8 cellular contexts compared by ENCODE assay signal in genomic region chr2:98608962-98609604, GRCh38. TPM values are rescaled to one million over a fixed set of nuclear protein-coding genes. Genes with fewer than 3 reads are reported as not detected.
DNase-seq lines count a peak whose midpoint lies in the region; ATAC-seq, FAIRE-seq and TF ChIP-seq lines count a peak whose summit lies in the region.

No MANE protein-coding gene starts in this region.

- H4K5ac ChIP-seq in IMR-90 (ENCODE audit: low read depth, low read length) = peak overlapping the region; percentile 73

- TF ChIP-seq POLR2A in IMR-90 (IDR thresholded peaks at IDR 0.05; ENCODE audit: low read depth, low read length) = no peak; the same call in 1 of the 2 replicates
- no peak for TF ChIP-seq POLR2A in gastrocnemius medialis (IDR thresholded peaks at IDR 0.05)
- TF ChIP-seq POLR2A in GM12892 (IDR thresholded peaks at IDR 0.05; ENCODE audit: low read depth, low read length) = no peak

- no peaks in the 10 kb centered on the region for H3K9me2 ChIP-seq in hepatocyte (replicated peaks; ENCODE audit: insufficient read depth)

- peaks cover 58 to 76% of the 10 kb centered on the region in 2 experiments for H3K79me1 ChIP-seq in IMR-90 (ENCODE audit: low read depth in 1 of 2, low read length in 2 of 2)

- H2BK5ac ChIP-seq in IMR-90 (ENCODE audit: low read depth, low read length, poor library complexity, severe bottlenecking) = peak overlapping the region; percentile 82

- peak overlapping the region; percentile 95 for H3K4me2 ChIP-seq in IMR-90 (ENCODE audit: low read depth, low read length)
- peak overlapping the region; percentile 93 for H3K4me2 ChIP-seq in hepatocyte

- TF ChIP-seq RAD21 in IMR-90 (IDR thresholded peaks at IDR 0.05; ENCODE audit: low read length) = no peak

- intact Hi-C loops in IMR-90 (cut with micrococcal nuclease) (loop anchor here (2.0 to 10.0 kb wide), 2 partner anchors 164 to 196 kb away; partner anchors contain the start of gene INPP4A), gastrocnemius medialis (cut with DNase I; ENCODE audit: low total_unique reads) (loop anchor here (1.0 to 10.0 kb wide), 7 partner anchors 122 to 883 kb away; partner anchors contain the start of genes LIPT1, MGAT4A, MITD1 and MRPL30)

- H2BK20ac ChIP-seq in IMR-90 (ENCODE audit: low read depth, low read length) = no peak overlapping the region

- H2AK9ac ChIP-seq in IMR-90 (replicated peaks; ENCODE audit: low read depth, low read length, poor library complexity) = peak overlapping the region; percentile 93

- peak overlapping the region; percentile 93 for H3K9ac ChIP-seq in IMR-90 (ENCODE audit: low read depth, low read length)

- H3K79me2 ChIP-seq in hepatocyte = peaks cover 84% of the 10 kb centered on the region

- peak overlapping the region; percentile 85 for H4K91ac ChIP-seq in IMR-90 (ENCODE audit: insufficient read depth, low read depth, low read length)

- H3K4ac ChIP-seq in IMR-90 (ENCODE audit: low read depth, low read length) = peak overlapping the region; percentile 91

- peak overlapping the region; percentile 84 to 97 for H4K8ac ChIP-seq in IMR-90 (ENCODE audit: low read depth in 2 of 2, low read length in 2 of 2)

- peak overlapping the region; percentile 96 for H3K27ac ChIP-seq in IMR-90 (ENCODE audit: insufficient read depth, low read length)
- peak overlapping the region; percentile 99 for H3K27ac ChIP-seq in hepatocyte
- H3K27ac ChIP-seq in gastrocnemius medialis = peak overlapping the region; percentile 91 to 97 (median 94)

- peak; percentile 20 for DNase-seq in NOMO-1 treated with DMSO at 0.1 percent for 48 hours (lab: John Stamatoyannopoulos, UW; ENCODE audit: unreplicated experiment)
- no peak for DNase-seq in NOMO-1 treated with dmso at 0.1 percent for 144 hours (lab: John Stamatoyannopoulos, UW; ENCODE audit: unreplicated experiment)
- peak; percentile 58 for DNase-seq in IMR-90
- DNase-seq in amniotic epithelial cell (ENCODE audit: low read depth) = peak; percentile 47
- peak; percentile 63 for DNase-seq in hepatocyte (ENCODE audit: low spot score)
- no peak for DNase-seq in gastrocnemius medialis
- no peak for DNase-seq in GM12892 (ENCODE audit: insufficient read length)
- DNase-seq in GOT3 (lab: John Stamatoyannopoulos, UW) = no peak

- WGBS in IMR-90 (ENCODE audit: extremely low coverage in 2 of 2, insufficient read length in 1 of 2), 2 experiments = 1% methylated on average over 10 of the region's 29 CpGs; no CpG with 5 or more reads in 1 of the 2 experiments
- WGBS in hepatocyte (ENCODE audit: low lambda C conversion rate, missing lambda C conversion rate) = 2% methylated on average over 29 of the region's 29 CpGs

- CTCF ChIA-PET in IMR-90 (lab: Yijun Ruan, JAX) = no interaction called here

- H3K9me1 ChIP-seq in IMR-90 (ENCODE audit: insufficient read depth, low read length) = peaks cover 6% of the 10 kb centered on the region; the same call in 1 of the 2 replicates

- H3K4me3 ChIP-seq in IMR-90 (ENCODE audit: insufficient read depth, low read depth, low read length) (peak overlapping the region; percentile 93), hepatocyte (peak overlapping the region; percentile 93), gastrocnemius medialis (peak overlapping the region; percentile 70 to 90 (median 86))

- H3K23ac ChIP-seq in IMR-90 (ENCODE audit: low read depth, low read length) = peak overlapping the region; percentile 97

- dilution Hi-C loops in IMR-90 (cut with HindIII; ENCODE audit: low sequenced_read_pairs, unreplicated experiment) = no loop called here

- TF ChIP-seq CTCF in IMR-90 (conservative IDR thresholded peaks at IDR 0.05; ENCODE audit: low read depth, low read length) (0 out of 2 replicates have a peak, but pooled peaks have one; percentile 7), hepatocyte (IDR thresholded peaks at IDR 0.05; ENCODE audit: poor library complexity) (no peak), gastrocnemius medialis (IDR thresholded peaks at IDR 0.05 in 4 of 5, conservative IDR thresholded peaks at IDR 0.05 in 1 of 5) (no peak)

- H3K9me3 ChIP-seq in IMR-90 (ENCODE audit: control insufficient read depth, insufficient read depth, low read length) (no peaks in the 10 kb centered on the region), hepatocyte (ENCODE audit: low read depth) (no peaks in the 10 kb centered on the region), gastrocnemius medialis (no peaks in the 10 kb centered on the region)

- H3K56ac ChIP-seq in IMR-90 (ENCODE audit: extremely low read depth, insufficient read depth, low read length) = peak overlapping the region; percentile 86

- no TSS peak for BruUV-seq in IMR-90 (replicated peaks; lab: Mats Ljungman, UMichigan)

- H3K36me3 ChIP-seq in IMR-90 (ENCODE audit: control insufficient read depth, insufficient read depth, low read length) (peaks cover 19% of the 10 kb centered on the region), hepatocyte (replicated peaks; ENCODE audit: insufficient read depth, low read depth) (no peaks in the 10 kb centered on the region), gastrocnemius medialis (peaks cover 0 to 43% of the 10 kb centered on the region in 2 donors)

- H3K14ac ChIP-seq in IMR-90 (replicated peaks; ENCODE audit: low read depth, low read length) = peak overlapping the region; percentile 86

- H3K27me3 ChIP-seq in IMR-90 (ENCODE audit: control insufficient read depth, insufficient read depth, low read length) (no peaks in the 10 kb centered on the region), hepatocyte (no peaks in the 10 kb centered on the region), gastrocnemius medialis (no peaks in the 10 kb centered on the region)

- in situ Hi-C loops in IMR-90 (cut with MboI; ENCODE audit: low sequenced_read_pairs) (no loop called here), gastrocnemius medialis (cut with MboI; ENCODE audit: low sequenced_read_pairs in 4 of 4) (loop anchor here in 1 of 4 donors (10.0 to 25.0 kb wide), 2 partner anchors 194 to 578 kb away; partner anchors contain the start of genes MITD1 and MRPL30)

- H3K4me1 ChIP-seq in IMR-90 (ENCODE audit: control insufficient read depth, insufficient read depth, low read length) (peaks cover 12% of the 10 kb centered on the region), hepatocyte (ENCODE audit: insufficient read depth) (peaks cover 33% of the 10 kb centered on the region), gastrocnemius medialis (peaks cover 50 to 58% of the 10 kb centered on the region in 2 donors)

- no peak for FAIRE-seq in GM12892 (lab: Jason Lieb, UNC)

- peak overlapping the region; percentile 100 for H2AFZ ChIP-seq in IMR-90 (replicated peaks; ENCODE audit: low read length, poor library complexity)
- H2AFZ ChIP-seq in hepatocyte = peak overlapping the region; percentile 93

- H3K18ac ChIP-seq in IMR-90 (ENCODE audit: low read depth, low read length) = peak overlapping the region; percentile 59

- no peak overlapping the region for H2BK15ac ChIP-seq in IMR-90 (ENCODE audit: low read depth, low read length)

- POLR2A ChIA-PET in IMR-90 (lab: Charles Lee; ENCODE audit: unreplicated experiment) = no interaction called here

- ATAC-seq in IMR-90 (ENCODE audit: low read depth) (peak; percentile 55), gastrocnemius medialis (peak in 1 of 2 donors; percentile 19)

- H4K20me1 ChIP-seq in IMR-90 (ENCODE audit: insufficient read depth, low read length) = peaks cover 12% of the 10 kb centered on the region; the same call in 1 of the 2 replicates
- H4K20me1 ChIP-seq in hepatocyte (ENCODE audit: insufficient read depth, poor library complexity, severe bottlenecking) = peaks cover 19% of the 10 kb centered on the region

- peak overlapping the region; percentile 0; the same call in 1 of the 2 replicates for H2AK5ac ChIP-seq in IMR-90 (ENCODE audit: low read depth, low read length)

- H2BK120ac ChIP-seq in IMR-90 (ENCODE audit: low read depth, low read length) = peak overlapping the region; percentile 10; the same call in 1 of the 2 replicates

TF ChIP-seq in IMR-90, 13 proteins besides CTCF, POLR2A, EP300 and RAD21 (continues in another document):
- TF ChIP-seq RCOR1 (IDR thresholded peaks at IDR 0.05; ENCODE audit: insufficient replicate concordance, low read length) = no peak
- no peak for TF ChIP-seq CHD1 (IDR thresholded peaks at IDR 0.05; ENCODE audit: low read depth, low read length)
- no peak for TF ChIP-seq CEBPB (IDR thresholded peaks at IDR 0.05; ENCODE audit: low read depth, low read length)
- no peak for TF ChIP-seq MXI1 (IDR thresholded peaks at IDR 0.05; ENCODE audit: borderline replicate concordance, low read depth, low read length)
- TF ChIP-seq MAFK (IDR thresholded peaks at IDR 0.05; ENCODE audit: low read depth, low read length) = no peak
- TF ChIP-seq MAZ (IDR thresholded peaks at IDR 0.05; ENCODE audit: borderline replicate concordance, low read depth, low read length) = no peak
- TF ChIP-seq SMC3 (IDR thresholded peaks at IDR 0.05; ENCODE audit: low read depth, low read length) = no peak
- TF ChIP-seq RFX5 (IDR thresholded peaks at IDR 0.05; ENCODE audit: low read depth, low read length) = no peak
- no peak for TF ChIP-seq NFE2L2 (IDR thresholded peaks at IDR 0.05; ENCODE audit: low read depth, low read length)
- TF ChIP-seq, protein P1, sequence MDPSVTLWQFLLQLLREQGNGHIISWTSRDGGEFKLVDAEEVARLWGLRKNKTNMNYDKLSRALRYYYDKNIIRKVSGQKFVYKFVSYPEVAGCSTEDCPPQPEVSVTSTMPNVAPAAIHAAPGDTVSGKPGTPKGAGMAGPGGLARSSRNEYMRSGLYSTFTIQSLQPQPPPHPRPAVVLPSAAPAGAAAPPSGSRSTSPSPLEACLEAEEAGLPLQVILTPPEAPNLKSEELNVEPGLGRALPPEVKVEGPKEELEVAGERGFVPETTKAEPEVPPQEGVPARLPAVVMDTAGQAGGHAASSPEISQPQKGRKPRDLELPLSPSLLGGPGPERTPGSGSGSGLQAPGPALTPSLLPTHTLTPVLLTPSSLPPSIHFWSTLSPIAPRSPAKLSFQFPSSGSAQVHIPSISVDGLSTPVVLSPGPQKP (IDR thresholded peaks at IDR 0.05; ENCODE audit: borderline replicate concordance, low read depth, low read length) = no peak
- TF ChIP-seq FOS (IDR thresholded peaks at IDR 0.05; ENCODE audit: low read depth, low read length) = no peak

RNA-seq across cellular contexts. Expression of gene UNC50, which starts 0.7 kb away (rescaled TPM):
- 18.3 and 40.3 TPM in 2 replicates for total RNA-seq in IMR-90 (2012; rRNA removed)
- 29.5 and 34.1 TPM in 2 replicates for polyA plus RNA-seq in IMR-90 (2012; rRNA removed)
- polyA plus RNA-seq in IMR-90 (2012; cell fraction: cytosol; rRNA removed) = 12.0 and 13.8 TPM in 2 replicates
- polyA plus RNA-seq in IMR-90 (2012; cell fraction: nucleus; rRNA removed; ENCODE audit: low replicate concordance) = 12.8 and 48.5 TPM in 2 replicates
- total RNA-seq in hepatocyte = 64.9 and 80.0 TPM in 2 replicates
- polyA plus RNA-seq in hepatocyte = 78.8 and 80.4 TPM in 2 replicates
- 10 to 100 TPM; 30.3 to 43.1 (median 30.5) TPM for total RNA-seq in gastrocnemius medialis
- polyA plus RNA-seq in GM12892 (2012; ENCODE audit: missing spikeins) = 33.3 TPM

RNA-seq across cellular contexts. Expression of gene COA5, which starts 0.8 kb away (rescaled TPM):
- total RNA-seq in IMR-90 (2012; rRNA removed) (8.4 and 16.4 TPM in 2 replicates), hepatocyte (50.7 and 58.4 TPM in 2 replicates), gastrocnemius medialis (10 to 100 TPM; 26.1 to 45.1 (median 31.0) TPM)
- polyA plus RNA-seq in IMR-90 (2012; rRNA removed) (10.1 and 14.2 TPM in 2 replicates), hepatocyte (48.8 and 49.9 TPM in 2 replicates)
- polyA plus RNA-seq in IMR-90 (2012; cell fraction: cytosol; rRNA removed) = 7.7 and 10.4 TPM in 2 replicates
- polyA plus RNA-seq in IMR-90 (2012; cell fraction: nucleus; rRNA removed; ENCODE audit: low replicate concordance) = 3.6 and 26.9 TPM in 2 replicates
- polyA plus RNA-seq in GM12892 (2012; ENCODE audit: missing spikeins) = 38.7 TPM

Comparison
In these comparisons a context has a peak if more than half of its experiments do, and no peak if none do; other contexts are left out.
1. DNase-seq: peak in NOMO-1 treated with DMSO at 0.1 percent for 48 hours (single experiment), IMR-90 (single experiment), amniotic epithelial cell (single experiment) and hepatocyte (single experiment); none in NOMO-1 treated with dmso at 0.1 percent for 144 hours (single experiment), gastrocnemius medialis (0 of 2), GM12892 (single experiment) and GOT3 (single experiment).
2. Peak in every context shown above with its lines, with median percentiles within 50 percentile points of each other: H3K27ac ChIP-seq and H3K4me3 ChIP-seq.